ENCODE assay signal across 18 cellular contexts in the genomic region with DNA sequence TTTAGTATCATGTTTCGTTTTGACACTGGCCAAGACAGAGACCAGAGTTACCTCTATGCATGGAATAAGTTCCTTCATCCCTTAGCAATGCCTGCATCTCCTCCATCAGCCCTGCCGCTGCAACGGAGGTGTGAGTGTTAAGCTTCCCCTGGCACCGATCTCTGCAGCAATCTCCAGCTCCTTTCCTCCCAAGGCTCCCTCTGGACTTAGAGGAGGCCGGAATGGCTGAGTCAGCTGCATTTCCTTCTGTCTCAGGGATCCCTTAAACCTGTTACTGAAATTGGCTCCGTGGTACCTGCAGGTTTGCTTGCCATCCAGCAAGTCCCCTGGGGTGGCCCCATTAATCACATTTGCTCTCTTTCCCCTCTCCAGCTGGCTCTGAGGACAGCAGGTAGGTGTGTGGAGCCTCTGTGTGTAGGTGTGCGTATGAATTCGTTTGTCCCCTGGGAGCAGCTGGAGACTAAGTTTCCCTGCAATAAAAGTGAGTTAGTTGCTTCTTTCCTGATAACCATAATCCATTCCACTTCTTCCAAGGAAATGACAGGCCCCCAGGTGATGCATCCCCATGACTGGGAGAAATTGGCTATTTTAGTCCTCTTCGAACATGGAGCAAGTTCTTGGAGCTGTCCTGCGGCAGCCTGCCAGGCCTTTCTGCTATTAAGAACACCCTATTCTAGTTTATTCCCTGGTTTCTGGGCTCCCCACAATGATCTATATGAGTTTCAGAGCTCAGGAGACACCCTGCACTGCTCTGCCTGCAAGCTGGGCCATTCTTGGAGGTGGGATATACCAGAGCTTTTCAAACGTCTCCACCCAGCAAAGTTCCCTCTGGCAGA.
DNase-seq lines count a peak whose midpoint lies in the region; ATAC-seq and TF ChIP-seq lines count a peak whose summit lies in the region.
"Had no signal": no experiment of that assay in that cellular context is flagged by ENCODE, and none has a peak within 500 bp of the region (broad histone marks: within the 10 kb centered on the region; RNA-seq: fewer than 3 reads in every experiment).

No MANE protein-coding gene starts in this region.

- DNase-seq in NCI-H1092 treated with DMSO at 0.1 percent for 48 hours (lab: John Stamatoyannopoulos, UW) (peak; percentile 61), NCI-H1092 (lab: John Stamatoyannopoulos, UW) (no peak), HT1080 (ENCODE audit: low read depth) (peak; percentile 26), NCI-H526 (lab: John Stamatoyannopoulos, UW) (peak; percentile 42 to 71), hepatocyte (ENCODE audit: low spot score) (peak; percentile 33), WTC11 (ENCODE audit: low spot score) (no peak)
- DNase-seq: amygdala, GOT3, islet precursor cell, NCI-H524 treated with DMSO at 0.1 percent for 48 hours, occipital lobe had no signal

- WGBS in hepatocyte (ENCODE audit: low lambda C conversion rate, missing lambda C conversion rate) = 62% methylated on average over 11 of the region's 11 CpGs

- TF ChIP-seq CTCF in hepatocyte (IDR thresholded peaks at IDR 0.05; ENCODE audit: poor library complexity) = no peak
- TF ChIP-seq CTCF in WTC11 (IDR thresholded peaks at IDR 0.05) = no peak

- peaks cover 24% of the 10 kb centered on the region for H3K4me1 Mint-ChIP-seq in WTC11
- H3K4me1 Mint-ChIP-seq: activated T-helper 17 cell treated with anti-CD3 and anti-CD28 coated beads, Interleukin-2, amount 50 U/mL, for 72 hours had no signal

- no peak overlapping the region; the same call in 1 of the 2 replicates for H3K27ac Mint-ChIP-seq in WTC11
- H3K27ac Mint-ChIP-seq: activated T-helper 17 cell treated with anti-CD3 and anti-CD28 coated beads, Interleukin-2, amount 50 U/mL, for 72 hours; mesothelial cell of epicardium had no signal

- no peak for ATAC-seq in esophagus mucosa
- no peak; the same call in 1 of the 2 replicates for ATAC-seq in WTC11
- no peak for ATAC-seq in GM18873 (IDR thresholded peaks at IDR 0.05; ENCODE audit: low FRiP score, unreplicated experiment)
- ATAC-seq: activated T-helper 17 cell treated with anti-CD3 and anti-CD28 coated beads, Interleukin-2, amount 50 U/mL, for 72 hours had no signal

- no peak overlapping the region for H3K4me3 Mint-ChIP-seq in WTC11
- H3K4me3 Mint-ChIP-seq: activated T-helper 17 cell treated with anti-CD3 and anti-CD28 coated beads, Interleukin-2, amount 50 U/mL, for 72 hours; mesothelial cell of epicardium had no signal

- no peak overlapping the region for H3K4me2 ChIP-seq in hepatocyte

- H3K4me3 ChIP-seq in hepatocyte = no peak overlapping the region
- H3K4me3 ChIP-seq: tibial nerve had no signal

- no peaks in the 10 kb centered on the region for H3K4me1 ChIP-seq in hepatocyte (ENCODE audit: insufficient read depth)

- no peaks in the 10 kb centered on the region for H3K79me2 ChIP-seq in hepatocyte

- POLR2A ChIA-PET in WTC11 (lab: Charles Lee) = no interaction called here

- no peaks in the 10 kb centered on the region for H3K36me3 Mint-ChIP-seq in WTC11
- H3K36me3 Mint-ChIP-seq: mesothelial cell of epicardium had no signal

- peaks cover 51% of the 10 kb centered on the region for H3K27me3 Mint-ChIP-seq in WTC11 (ENCODE audit: low read depth)
- H3K27me3 Mint-ChIP-seq: activated T-helper 17 cell treated with anti-CD3 and anti-CD28 coated beads, Interleukin-2, amount 50 U/mL, for 72 hours had no signal

- H3K9me2 ChIP-seq in hepatocyte (replicated peaks; ENCODE audit: insufficient read depth) = no peaks in the 10 kb centered on the region

- H3K9me3 Mint-ChIP-seq in WTC11 = no peaks in the 10 kb centered on the region
- H3K9me3 Mint-ChIP-seq: activated T-helper 17 cell treated with anti-CD3 and anti-CD28 coated beads, Interleukin-2, amount 50 U/mL, for 72 hours; mesothelial cell of epicardium had no signal

- no peaks in the 10 kb centered on the region for H4K20me1 ChIP-seq in hepatocyte (ENCODE audit: insufficient read depth, poor library complexity, severe bottlenecking)

- no peak overlapping the region for H3K27ac ChIP-seq in hepatocyte
- H3K27ac ChIP-seq: 22Rv1, C4-2B, tibial nerve had no signal

- no peaks in the 10 kb centered on the region for H3K9me3 ChIP-seq in hepatocyte (ENCODE audit: low read depth)
- H3K9me3 ChIP-seq: tibial nerve had no signal

- no peaks in the 10 kb centered on the region for H3K36me3 ChIP-seq in hepatocyte (replicated peaks; ENCODE audit: insufficient read depth, low read depth)
- H3K36me3 ChIP-seq: tibial nerve had no signal

- H3K27me3 ChIP-seq in hepatocyte = peaks cover 8% of the 10 kb centered on the region

- H2AFZ ChIP-seq in hepatocyte = no peak overlapping the region

- CTCF ChIA-PET in WTC11 (lab: Charles Lee) = interaction anchor here (1.5 to 1.6 kb wide), 2 partner anchors 117 to 255 kb away, joined by 4 to 7 read pairs; no protein-coding TSS in a partner anchor

TF ChIP-seq in WTC11, 78 proteins besides CTCF, POLR2A, EP300 and RAD21:
- no peak for TF ChIP-seq IRF2 (CRISPR knock-in tag; IDR thresholded peaks at IDR 0.05; ENCODE audit: borderline replicate concordance, low read depth)
- TF ChIP-seq, protein P1, sequence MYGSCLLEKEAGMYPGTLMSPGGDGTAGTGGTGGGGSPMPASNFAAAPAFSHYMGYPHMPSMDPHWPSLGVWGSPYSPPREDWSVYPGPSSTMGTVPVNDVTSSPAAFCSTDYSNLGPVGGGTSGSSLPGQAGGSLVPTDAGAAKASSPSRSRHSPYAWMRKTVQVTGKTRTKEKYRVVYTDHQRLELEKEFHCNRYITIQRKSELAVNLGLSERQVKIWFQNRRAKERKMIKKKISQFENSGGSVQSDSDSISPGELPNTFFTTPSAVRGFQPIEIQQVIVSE (CRISPR knock-in tag; IDR thresholded peaks at IDR 0.05; ENCODE audit: borderline replicate concordance) = no peak
- TF ChIP-seq, protein P2, sequence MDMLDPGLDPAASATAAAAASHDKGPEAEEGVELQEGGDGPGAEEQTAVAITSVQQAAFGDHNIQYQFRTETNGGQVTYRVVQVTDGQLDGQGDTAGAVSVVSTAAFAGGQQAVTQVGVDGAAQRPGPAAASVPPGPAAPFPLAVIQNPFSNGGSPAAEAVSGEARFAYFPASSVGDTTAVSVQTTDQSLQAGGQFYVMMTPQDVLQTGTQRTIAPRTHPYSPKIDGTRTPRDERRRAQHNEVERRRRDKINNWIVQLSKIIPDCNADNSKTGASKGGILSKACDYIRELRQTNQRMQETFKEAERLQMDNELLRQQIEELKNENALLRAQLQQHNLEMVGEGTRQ (CRISPR knock-in tag; IDR thresholded peaks at IDR 0.05) = no peak
- TF ChIP-seq ESRRA (CRISPR knock-in tag; IDR thresholded peaks at IDR 0.05; ENCODE audit: borderline replicate concordance) = no peak
- TF ChIP-seq ERG (CRISPR knock-in tag; IDR thresholded peaks at IDR 0.05) = no peak
- no peak for TF ChIP-seq ZBTB21 (CRISPR knock-in tag; IDR thresholded peaks at IDR 0.05; ENCODE audit: borderline replicate concordance)
- TF ChIP-seq SMAD3 (CRISPR knock-in tag; IDR thresholded peaks at IDR 0.05; ENCODE audit: borderline replicate concordance) = no peak
- no peak for TF ChIP-seq NR2C2 (CRISPR knock-in tag; IDR thresholded peaks at IDR 0.05)
- TF ChIP-seq TP53 (CRISPR knock-in tag; IDR thresholded peaks at IDR 0.05) = no peak
- no peak for TF ChIP-seq ZNF532 (CRISPR knock-in tag; IDR thresholded peaks at IDR 0.05; ENCODE audit: borderline replicate concordance)
- TF ChIP-seq NR3C1 (CRISPR knock-in tag; conservative IDR thresholded peaks at IDR 0.05; ENCODE audit: low read depth) = no peak
- no peak for TF ChIP-seq CREB1 (CRISPR knock-in tag; IDR thresholded peaks at IDR 0.05)
- no peak for TF ChIP-seq CREM (CRISPR knock-in tag; IDR thresholded peaks at IDR 0.05)
- TF ChIP-seq SMAD4 (CRISPR knock-in tag; IDR thresholded peaks at IDR 0.05) = no peak

Comparison
In these comparisons a context has a peak if more than half of its experiments do, and no peak if none do; other contexts are left out.
1. DNase-seq: peak in NCI-H1092 treated with DMSO at 0.1 percent for 48 hours (single experiment), HT1080 (single experiment), NCI-H526 (2 of 2) and hepatocyte (single experiment); none in NCI-H1092 (single experiment) and WTC11 (single experiment).